14 cellular contexts compared by ENCODE assay signal in genomic region chr12:34298176-34298970, GRCh38.
"Had no signal": no experiment of that assay in that cellular context is flagged by ENCODE, and none has a peak within 500 bp of the region (broad histone marks: within the 10 kb centered on the region; RNA-seq: fewer than 3 reads in every experiment).

No MANE protein-coding gene starts in this region.

- H3K79me2 ChIP-seq: parathyroid adenoma had no signal

- ATAC-seq: activated CD8-positive, alpha-beta T cell treated with anti-CD3 and anti-CD28 coated beads for 36 hours; effector memory CD8-positive, alpha-beta T cell; stimulated activated naive CD8-positive, alpha-beta T cell treated with anti-CD3 and anti-CD28 coated beads, Interleukin-15, Interleukin-2, amounts not matched to agents 100 U/mL and 50 U/mL, for 24 hours had no signal

- H3K36me3 ChIP-seq: neutrophil had no signal

- H2AFZ ChIP-seq: parathyroid adenoma had no signal

- H3K27me3 ChIP-seq: neutrophil had no signal

- FAIRE-seq: small intestine had no signal

- H3K4me1 ChIP-seq: parathyroid adenoma had no signal

- H3K9ac ChIP-seq: parathyroid adenoma had no signal

- H3K27ac ChIP-seq: neutrophil, parathyroid adenoma had no signal

- DNase-seq: activated B cell treated with CpG ODN at 0.5 μM for 24 hours; activated CD4-positive, alpha-beta T cell treated with anti-CD3 and anti-CD28 coated beads for 48 hours; activated CD8-positive, alpha-beta T cell treated with anti-CD3 and anti-CD28 coated beads for 36 hours; activated naive CD4-positive, alpha-beta T cell; anterior cingulate cortex; cerebellar nuclear complex; effector memory CD8-positive, alpha-beta T cell; foreskin melanocyte; naive B cell; small intestine; stimulated activated CD4-positive, alpha-beta T cell treated with anti-CD3 and anti-CD28 coated beads, Interleukin-4, amount 100 ng/mL, for 4 hours; stimulated activated naive CD8-positive, alpha-beta T cell treated with anti-CD3 and anti-CD28 coated beads, Interleukin-15, Interleukin-2, amounts not matched to agents 100 U/mL and 50 U/mL, for 24 hours had no signal
